ENCODE assay signal across 9 cellular contexts in genomic region chr11:63920126-63920869, GRCh38. TPM values are rescaled to one million over a fixed set of nuclear protein-coding genes. Genes with fewer than 3 reads are reported as not detected.
DNase-seq lines count a peak whose midpoint lies in the region; ATAC-seq lines count a peak whose summit lies in the region.
"Had no signal": no experiment of that assay in that cellular context is flagged by ENCODE, and none has a peak within 500 bp of the region (broad histone marks: within the 10 kb centered on the region; RNA-seq: fewer than 3 reads in every experiment).

No MANE protein-coding gene starts in this region.

- peak overlapping the region; percentile 52 for H3K9ac ChIP-seq in mucosa of stomach (ENCODE audit: low read length)

- H3K27me3 ChIP-seq in mucosa of stomach (ENCODE audit: control insufficient read depth, insufficient read depth, low read length): peaks cover 5% of the 10 kb centered on the region

- ATAC-seq in GM18520 (IDR thresholded peaks at IDR 0.05; ENCODE audit: unreplicated experiment) (no peak), GM21619 (IDR thresholded peaks at IDR 0.05; ENCODE audit: unreplicated experiment) (no peak)

- H3K4me3 ChIP-seq in mucosa of stomach (ENCODE audit: low read length): peak overlapping the region; percentile 1

- intact Hi-C loops in head of caudate nucleus (cut with DNase I): no loop called here

- peak; percentile 70 for DNase-seq in NCI-H82 (lab: John Stamatoyannopoulos, UW)
- DNase-seq in NCI-H82 treated with DMSO at 0.1 percent for 48 hours (lab: John Stamatoyannopoulos, UW; ENCODE audit: unreplicated experiment): no peak
- peak; percentile 68 to 92 (median 83) for DNase-seq in head of caudate nucleus
- peak; percentile 80 for DNase-seq in ureter (ENCODE audit: low spot score)
- no peak for DNase-seq in stimulated activated CD4-positive, alpha-beta T cell treated with anti-CD3 and anti-CD28 coated beads, Interleukin-2, amount 100 ng/mL, for 24 hours
- DNase-seq: NCI-H446 treated with DMSO at 0.1 percent for 48 hours had no signal

- H3K4me1 ChIP-seq in mucosa of stomach (ENCODE audit: control insufficient read depth, insufficient read depth, low read length): peaks cover 48% of the 10 kb centered on the region

- no peaks in the 10 kb centered on the region for H3K9me3 ChIP-seq in mucosa of stomach (ENCODE audit: control insufficient read depth, low read length)

- H3K36me3 ChIP-seq in mucosa of stomach (ENCODE audit: control insufficient read depth, insufficient read depth, low read length): no peaks in the 10 kb centered on the region

RNA-seq across cellular contexts. Expression of gene RCOR2, which starts 3.3 kb away (rescaled TPM):
- 2.0 TPM for total RNA-seq in ureter

RNA-seq across cellular contexts. Expression of gene NAA40, which starts 18.5 kb away (rescaled TPM):
- 26.4 TPM for total RNA-seq in ureter

RNA-seq across cellular contexts. Expression of gene COX8A, which starts 54.1 kb away (rescaled TPM):
- total RNA-seq in ureter: 291 TPM

Comparison
In these comparisons a context has a peak if more than half of its experiments do, and no peak if none do; other contexts are left out.
1. DNase-seq: peak in NCI-H82 (single experiment), head of caudate nucleus (42 of 42) and ureter (single experiment); none in NCI-H82 treated with DMSO at 0.1 percent for 48 hours (single experiment) and stimulated activated CD4-positive, alpha-beta T cell treated with anti-CD3 and anti-CD28 coated beads, Interleukin-2, amount 100 ng/mL, for 24 hours (0 of 2).